1 cellular context compared by ENCODE assay signal in genomic region chr9:6414291-6414690, GRCh38.
TF ChIP-seq lines count a peak whose summit lies in the region.

No MANE protein-coding gene starts in this region.

TF ChIP-seq in HEK293, 187 proteins besides CTCF, POLR2A, EP300 and RAD21 (continued from another document):
- TF ChIP-seq, protein P1, sequence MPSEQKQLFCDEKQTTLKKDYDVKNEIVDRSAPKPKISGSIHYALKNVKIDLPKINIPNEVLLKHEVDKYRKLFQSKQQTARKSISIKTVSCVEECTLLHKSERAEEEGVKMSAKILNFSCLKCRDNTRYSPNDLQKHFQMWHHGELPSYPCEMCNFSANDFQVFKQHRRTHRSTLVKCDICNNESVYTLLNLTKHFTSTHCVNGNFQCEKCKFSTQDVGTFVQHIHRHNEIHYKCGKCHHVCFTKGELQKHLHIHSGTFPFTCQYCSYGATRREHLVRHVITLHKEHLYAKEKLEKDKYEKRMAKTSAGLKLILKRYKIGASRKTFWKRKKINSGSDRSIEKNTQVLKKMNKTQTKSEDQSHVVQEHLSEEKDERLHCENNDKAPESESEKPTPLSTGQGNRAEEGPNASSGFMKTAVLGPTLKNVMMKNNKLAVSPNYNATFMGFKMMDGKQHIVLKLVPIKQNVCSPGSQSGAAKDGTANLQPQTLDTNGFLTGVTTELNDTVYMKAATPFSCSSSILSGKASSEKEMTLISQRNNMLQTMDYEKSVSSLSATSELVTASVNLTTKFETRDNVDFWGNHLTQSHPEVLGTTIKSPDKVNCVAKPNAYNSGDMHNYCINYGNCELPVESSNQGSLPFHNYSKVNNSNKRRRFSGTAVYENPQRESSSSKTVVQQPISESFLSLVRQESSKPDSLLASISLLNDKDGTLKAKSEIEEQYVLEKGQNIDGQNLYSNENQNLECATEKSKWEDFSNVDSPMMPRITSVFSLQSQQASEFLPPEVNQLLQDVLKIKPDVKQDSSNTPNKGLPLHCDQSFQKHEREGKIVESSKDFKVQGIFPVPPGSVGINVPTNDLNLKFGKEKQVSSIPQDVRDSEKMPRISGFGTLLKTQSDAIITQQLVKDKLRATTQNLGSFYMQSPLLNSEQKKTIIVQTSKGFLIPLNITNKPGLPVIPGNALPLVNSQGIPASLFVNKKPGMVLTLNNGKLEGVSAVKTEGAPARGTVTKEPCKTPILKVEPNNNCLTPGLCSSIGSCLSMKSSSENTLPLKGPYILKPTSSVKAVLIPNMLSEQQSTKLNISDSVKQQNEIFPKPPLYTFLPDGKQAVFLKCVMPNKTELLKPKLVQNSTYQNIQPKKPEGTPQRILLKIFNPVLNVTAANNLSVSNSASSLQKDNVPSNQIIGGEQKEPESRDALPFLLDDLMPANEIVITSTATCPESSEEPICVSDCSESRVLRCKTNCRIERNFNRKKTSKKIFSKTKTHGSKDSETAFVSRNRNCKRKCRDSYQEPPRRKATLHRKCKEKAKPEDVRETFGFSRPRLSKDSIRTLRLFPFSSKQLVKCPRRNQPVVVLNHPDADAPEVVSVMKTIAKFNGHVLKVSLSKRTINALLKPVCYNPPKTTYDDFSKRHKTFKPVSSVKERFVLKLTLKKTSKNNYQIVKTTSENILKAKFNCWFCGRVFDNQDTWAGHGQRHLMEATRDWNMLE (tag by site-specific recombination; conservative IDR thresholded peaks at IDR 0.05; ENCODE audit: low read depth): no peak
- no peak for TF ChIP-seq GLI2 (tag by site-specific recombination; IDR thresholded peaks at IDR 0.05; ENCODE audit: borderline replicate concordance, low read depth)
- TF ChIP-seq ZNF239 (tag by site-specific recombination; IDR thresholded peaks at IDR 0.05): no peak
- TF ChIP-seq ZFP69B (tag by site-specific recombination; IDR thresholded peaks at IDR 0.05): no peak
- no peak for TF ChIP-seq TCF7L2 (IDR thresholded peaks at IDR 0.05; ENCODE audit: borderline replicate concordance, low read depth, low read length)
TF ChIP-seq in HEK293: peak in this region for 0.
